In the genomic region with DNA sequence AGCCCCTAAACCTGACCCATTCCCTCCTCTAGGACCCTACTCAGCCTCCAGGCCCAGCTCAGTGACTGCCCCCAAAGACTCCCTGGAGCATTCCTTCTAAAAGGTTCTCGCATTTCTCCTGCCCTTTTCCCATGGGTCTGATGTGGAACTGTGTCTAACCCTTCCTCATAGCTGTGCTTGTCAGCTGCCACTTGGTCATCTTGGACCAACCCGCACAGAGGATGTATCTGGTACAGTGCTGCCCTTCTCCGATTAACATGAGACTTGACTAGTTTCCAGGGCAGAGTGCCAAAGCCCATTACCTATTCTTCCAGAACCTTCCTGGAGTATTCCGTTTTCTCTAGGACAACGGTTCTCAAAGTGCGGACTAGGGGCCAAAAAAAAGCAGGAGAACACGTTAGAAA, we compare ENCODE assay signal across 8 cellular contexts. TPM values are rescaled to one million over a fixed set of nuclear protein-coding genes. Genes with fewer than 3 reads are reported as not detected.
DNase-seq lines count a peak whose midpoint lies in the region; ATAC-seq and TF ChIP-seq lines count a peak whose summit lies in the region.

No MANE protein-coding gene starts in this region.

- ATAC-seq in gastrocnemius medialis (peak; percentile 74 to 77), HG03378 (IDR thresholded peaks at IDR 0.05; ENCODE audit: unreplicated experiment) (no peak)

- POLR2A ChIA-PET in AG04449 (lab: Yijun Ruan, JAX) = interaction anchor here (0.8 to 1.7 kb wide), 6 partner anchors 9 to 206 kb away, joined by 3 to 6 read pairs (median 4); a partner anchor contains a TSS

- peaks cover 8% of the 10 kb centered on the region for H3K9me3 Mint-ChIP-seq in activated T-helper 1 cell treated with anti-CD3 and anti-CD28 coated beads, Interleukin-12 subunit alpha, Interleukin-12 subunit beta, Interleukin-2, Interleukin-4 antibody, amounts not matched to agents 30 ng/mL and 10 ng/mL and 1 ng/mL, durations not matched to agents 14 hours and 24 hours and 36 hours

- H3K9me3 ChIP-seq in left ventricle myocardium inferior (replicated peaks) = no peaks in the 10 kb centered on the region
- H3K9me3 ChIP-seq in gastrocnemius medialis = no peaks in the 10 kb centered on the region

- peaks cover 38% of the 10 kb centered on the region for H3K4me1 ChIP-seq in left ventricle myocardium inferior
- H3K4me1 ChIP-seq in gastrocnemius medialis = peaks cover 0 to 14% of the 10 kb centered on the region in 2 donors

- H3K36me3 ChIP-seq in H7 (replicated peaks; ENCODE audit: control insufficient read depth, insufficient read depth, low read length) = no peaks in the 10 kb centered on the region
- no peaks in the 10 kb centered on the region for H3K36me3 ChIP-seq in left ventricle myocardium inferior
- no peaks in the 10 kb centered on the region for H3K36me3 ChIP-seq in gastrocnemius medialis

- CTCF ChIA-PET in AG04449 (lab: Yijun Ruan, JAX) = interaction anchor here (0.6 to 2.7 kb wide), 35 partner anchors 9 to 286 kb away, joined by 3 to 19 read pairs (median 4); no protein-coding TSS in a partner anchor

- H3K27me3 Mint-ChIP-seq in activated T-helper 1 cell treated with anti-CD3 and anti-CD28 coated beads, Interleukin-12 subunit alpha, Interleukin-12 subunit beta, Interleukin-2, Interleukin-4 antibody, amounts not matched to agents 30 ng/mL and 10 ng/mL and 1 ng/mL, durations not matched to agents 14 hours and 24 hours and 36 hours (ENCODE audit: insufficient read depth) = no peaks in the 10 kb centered on the region

- peak overlapping the region; percentile 93 for H3K4me3 Mint-ChIP-seq in activated T-helper 1 cell treated with anti-CD3 and anti-CD28 coated beads, Interleukin-12 subunit alpha, Interleukin-12 subunit beta, Interleukin-2, Interleukin-4 antibody, amounts not matched to agents 30 ng/mL and 10 ng/mL and 1 ng/mL, durations not matched to agents 14 hours and 24 hours and 36 hours

- intact Hi-C loops in activated T-helper 1 cell treated with anti-CD3 and anti-CD28 coated beads, Interleukin-12 subunit alpha, Interleukin-12 subunit beta, Interleukin-2, Interleukin-4 antibody, amounts not matched to agents 30 ng/mL and 10 ng/mL and 1 ng/mL, durations not matched to agents 14 hours and 24 hours and 36 hours (cut with micrococcal nuclease) = loop anchor here (1.0 to 2.0 kb wide), 6 partner anchors 16 to 277 kb away; a partner anchor contains a TSS
- intact Hi-C loops in left ventricle myocardium inferior (cut with micrococcal nuclease) = no loop called here
- intact Hi-C loops in gastrocnemius medialis (cut with DNase I; ENCODE audit: low total_unique reads) = loop anchor here (1.0 to 2.0 kb wide), 2 partner anchors 50 to 205 kb away; a partner anchor contains a TSS

- H3K27ac ChIP-seq in left ventricle myocardium inferior (replicated peaks) = peak overlapping the region; percentile 96
- H3K27ac ChIP-seq in gastrocnemius medialis = peak overlapping the region; percentile 91 to 97 (median 96)

- peaks cover 17% of the 10 kb centered on the region for H3K4me1 Mint-ChIP-seq in activated T-helper 1 cell treated with anti-CD3 and anti-CD28 coated beads, Interleukin-12 subunit alpha, Interleukin-12 subunit beta, Interleukin-2, Interleukin-4 antibody, amounts not matched to agents 30 ng/mL and 10 ng/mL and 1 ng/mL, durations not matched to agents 14 hours and 24 hours and 36 hours (ENCODE audit: low read depth)

- H3K4me3 ChIP-seq in AG04449 (ENCODE audit: low read depth, low read length) (peak overlapping the region; percentile 95), H7 (ENCODE audit: insufficient read depth, low read depth, low read length) (peak overlapping the region; percentile 93), left ventricle myocardium inferior (peak overlapping the region; percentile 86), gastrocnemius medialis (peak overlapping the region; percentile 67 to 95 (median 88))

- peaks cover 19% of the 10 kb centered on the region for H3K36me3 Mint-ChIP-seq in activated T-helper 1 cell treated with anti-CD3 and anti-CD28 coated beads, Interleukin-12 subunit alpha, Interleukin-12 subunit beta, Interleukin-2, Interleukin-4 antibody, amounts not matched to agents 30 ng/mL and 10 ng/mL and 1 ng/mL, durations not matched to agents 14 hours and 24 hours and 36 hours (ENCODE audit: low read depth)

- in situ Hi-C loops in gastrocnemius medialis (cut with MboI; ENCODE audit: low sequenced_read_pairs in 4 of 4) = no loop called here

- DNase-seq in AG04449 (ENCODE audit: low read depth, low spot score) = no peak
- DNase-seq in H7 = no peak
- DNase-seq in activated T-helper 1 cell treated with anti-CD3 and anti-CD28 coated beads, Interleukin-12 subunit alpha, Interleukin-12 subunit beta, Interleukin-2, Interleukin-4 antibody, amounts not matched to agents 30 ng/mL and 10 ng/mL and 1 ng/mL, durations not matched to agents 14 hours and 24 hours and 36 hours (ENCODE audit: low spot score) = no peak
- no peak for DNase-seq in left ventricle myocardium inferior
- DNase-seq in gastrocnemius medialis = peak; percentile 21 to 67
- no peak for DNase-seq in iPS-NIHi7 (ENCODE audit: extremely low spot score)
- DNase-seq in stimulated activated CD4-positive, alpha-beta T cell treated with anti-CD3 and anti-CD28 coated beads, Interleukin-4, amount 100 ng/mL, for 24 hours = no peak

- H3K27ac Mint-ChIP-seq in activated T-helper 1 cell treated with anti-CD3 and anti-CD28 coated beads, Interleukin-12 subunit alpha, Interleukin-12 subunit beta, Interleukin-2, Interleukin-4 antibody, amounts not matched to agents 30 ng/mL and 10 ng/mL and 1 ng/mL, durations not matched to agents 14 hours and 24 hours and 36 hours = peak overlapping the region; percentile 99

- no peak for TF ChIP-seq POLR2A in gastrocnemius medialis (IDR thresholded peaks at IDR 0.05)

- H3K27me3 ChIP-seq in H7 (ENCODE audit: control insufficient read depth, insufficient read depth, low read length) = no peaks in the 10 kb centered on the region
- H3K27me3 ChIP-seq in left ventricle myocardium inferior (ENCODE audit: low read depth) = no peaks in the 10 kb centered on the region
- H3K27me3 ChIP-seq in gastrocnemius medialis = no peaks in the 10 kb centered on the region

- no peak for TF ChIP-seq CTCF in AG04449 (IDR thresholded peaks at IDR 0.05; ENCODE audit: insufficient read depth, low read length, missing control alignments)
- no peak for TF ChIP-seq CTCF in left ventricle myocardium inferior (IDR thresholded peaks at IDR 0.05; ENCODE audit: borderline replicate concordance)
- TF ChIP-seq CTCF in gastrocnemius medialis (IDR thresholded peaks at IDR 0.05 in 4 of 5, conservative IDR thresholded peaks at IDR 0.05 in 1 of 5) = no peak

RNA-seq across cellular contexts. Expression of a gene that starts 0.5 kb away (rescaled TPM):
- total RNA-seq in H7 (2014; rRNA removed; shearing (Covaris generic)) = 36.2 and 39.5 TPM in 2 replicates
- total RNA-seq in activated T-helper 1 cell treated with anti-CD3 and anti-CD28 coated beads, Interleukin-12 subunit alpha, Interleukin-12 subunit beta, Interleukin-2, Interleukin-4 antibody, amounts not matched to agents 30 ng/mL and 10 ng/mL and 1 ng/mL, durations not matched to agents 14 hours and 24 hours and 36 hours = 29.3 and 29.8 TPM in 2 replicates
- total RNA-seq in left ventricle myocardium inferior (117 TPM), gastrocnemius medialis (10 to 100 TPM; 41.4 to 73.1 (median 68.1) TPM)

RNA-seq across cellular contexts. Expression of a gene that starts 50.7 kb away (rescaled TPM):
- total RNA-seq in H7 (2014; rRNA removed; shearing (Covaris generic)) = 25.6 and 39.0 TPM in 2 replicates
- total RNA-seq in activated T-helper 1 cell treated with anti-CD3 and anti-CD28 coated beads, Interleukin-12 subunit alpha, Interleukin-12 subunit beta, Interleukin-2, Interleukin-4 antibody, amounts not matched to agents 30 ng/mL and 10 ng/mL and 1 ng/mL, durations not matched to agents 14 hours and 24 hours and 36 hours = 47.3 and 52.3 TPM in 2 replicates
- 46.2 TPM for total RNA-seq in left ventricle myocardium inferior
- 10 to 100 TPM; 12.2 to 31.4 (median 14.8) TPM for total RNA-seq in gastrocnemius medialis

Comparison
In these comparisons a context has a peak if more than half of its experiments do, and no peak if none do; other contexts are left out.
1. DNase-seq: peak in gastrocnemius medialis (2 of 2); none in AG04449 (single experiment), H7 (single experiment), activated T-helper 1 cell treated with anti-CD3 and anti-CD28 coated beads, Interleukin-12 subunit alpha, Interleukin-12 subunit beta, Interleukin-2, Interleukin-4 antibody, amounts not matched to agents 30 ng/mL and 10 ng/mL and 1 ng/mL, durations not matched to agents 14 hours and 24 hours and 36 hours (single experiment), left ventricle myocardium inferior (single experiment), iPS-NIHi7 (single experiment) and stimulated activated CD4-positive, alpha-beta T cell treated with anti-CD3 and anti-CD28 coated beads, Interleukin-4, amount 100 ng/mL, for 24 hours (single experiment).
2. Peak in every context shown above with its lines, with median percentiles within 50 percentile points of each other: H3K4me3 ChIP-seq.